ENCODE assay signal across 8 cellular contexts in the genomic region with DNA sequence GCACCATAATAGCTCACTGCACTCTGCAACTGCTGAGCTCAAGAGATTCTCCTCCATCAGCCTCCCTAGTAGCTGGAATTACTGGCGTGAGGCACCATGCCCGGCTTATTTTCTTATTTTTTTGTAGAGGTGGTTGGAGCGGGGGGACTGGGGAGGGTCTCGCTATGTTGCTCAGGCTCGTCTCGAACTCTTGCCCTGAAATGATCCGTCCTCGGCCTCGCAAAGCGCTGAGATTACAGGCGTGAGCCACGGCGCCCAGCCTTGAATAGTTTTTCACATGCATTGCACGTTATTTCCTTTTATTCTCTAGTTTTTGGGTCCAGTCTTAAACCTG. TPM values are rescaled to one million over a fixed set of nuclear protein-coding genes. Genes with fewer than 3 reads are reported as not detected.
DNase-seq lines count a peak whose midpoint lies in the region; ATAC-seq and TF ChIP-seq lines count a peak whose summit lies in the region.

No MANE protein-coding gene starts in this region.

- no peaks in the 10 kb centered on the region for H4K20me1 ChIP-seq in SU-DHL-6 (ENCODE audit: low read depth, low read length)

- H3K4me3 ChIP-seq in SU-DHL-6 (ENCODE audit: insufficient read depth, low read length, poor library complexity, severe bottlenecking) = peak overlapping the region; percentile 50
- H3K4me3 ChIP-seq in fibroblast of the aortic adventitia (ENCODE audit: low read depth, low read length) = peak overlapping the region; percentile 49
- peak overlapping the region; percentile 98 for H3K4me3 ChIP-seq in skeletal muscle cell (ENCODE audit: low read depth, low read length)

- peaks cover 21% of the 10 kb centered on the region for H3K79me2 ChIP-seq in SU-DHL-6 (ENCODE audit: insufficient read depth, low read length)

- no peaks in the 10 kb centered on the region for H3K36me3 ChIP-seq in SU-DHL-6 (ENCODE audit: low read length)

- DNase-seq in fibroblast of the aortic adventitia (ENCODE audit: low read depth) = no peak
- no peak for DNase-seq in skeletal muscle cell (ENCODE audit: low read depth)
- DNase-seq in DMS114 treated with DMSO at 0.1 percent for 48 hours (lab: John Stamatoyannopoulos, UW; ENCODE audit: unreplicated experiment) = no peak
- DNase-seq in NCI-H1930 (lab: John Stamatoyannopoulos, UW) = no peak
- DNase-seq in NAMALWA (ENCODE audit: low spot score) = no peak

- TF ChIP-seq CTCF in SU-DHL-6 (IDR thresholded peaks at IDR 0.05; ENCODE audit: insufficient read depth, low read length, poor library complexity, severe bottlenecking) (no peak), fibroblast of the aortic adventitia (IDR thresholded peaks at IDR 0.05; ENCODE audit: insufficient read depth, low read length) (no peak)

- peak overlapping the region; percentile 71 for H3K4me2 ChIP-seq in SU-DHL-6 (ENCODE audit: low read depth, low read length, poor library complexity, severe bottlenecking)

- H3F3A ChIP-seq in SU-DHL-6 (ENCODE audit: insufficient read depth) = peaks cover 24% of the 10 kb centered on the region

- H3K9ac ChIP-seq in SU-DHL-6 (ENCODE audit: low read length) = peak overlapping the region; percentile 61

- no peaks in the 10 kb centered on the region for H3K9me3 ChIP-seq in SU-DHL-6 (ENCODE audit: insufficient read depth, low read length)

- ATAC-seq in GM18511 (IDR thresholded peaks at IDR 0.05; ENCODE audit: unreplicated experiment) = peak; percentile 14
- ATAC-seq in GM19397 (IDR thresholded peaks at IDR 0.05; ENCODE audit: unreplicated experiment) = no peak

- H3K9me2 ChIP-seq in SU-DHL-6 (replicated peaks; ENCODE audit: insufficient read depth, low read length) = no peaks in the 10 kb centered on the region

- no peaks in the 10 kb centered on the region for H3K27me3 ChIP-seq in SU-DHL-6 (ENCODE audit: low read length)

- H3K27ac ChIP-seq in SU-DHL-6 (ENCODE audit: low read depth, low read length) = peak overlapping the region; percentile 57

- H2AFZ ChIP-seq in SU-DHL-6 (ENCODE audit: low read depth, low read length, severe bottlenecking) = peak overlapping the region; percentile 72

RNA-seq across cellular contexts. Expression of a gene that starts 0.5 kb away (rescaled TPM):
- total RNA-seq in fibroblast of the aortic adventitia (ENCODE audit: low replicate concordance) = 82.2 and 316 TPM in 2 replicates

RNA-seq across cellular contexts. Expression of a gene that starts 10.3 kb away (rescaled TPM):
- 3.5 and 10.0 TPM in 2 replicates for total RNA-seq in fibroblast of the aortic adventitia (ENCODE audit: low replicate concordance)

RNA-seq across cellular contexts. Expression of a gene that starts 20.2 kb away (rescaled TPM):
- total RNA-seq in fibroblast of the aortic adventitia (ENCODE audit: low replicate concordance) = 4.0 and 9.8 TPM in 2 replicates

RNA-seq across cellular contexts. Expression of a gene that starts 21.4 kb away (rescaled TPM):
- 1.9 and 4.2 TPM in 2 replicates for total RNA-seq in fibroblast of the aortic adventitia (ENCODE audit: low replicate concordance)

RNA-seq across cellular contexts. Expression of a gene that starts 28.8 kb away (rescaled TPM):
- 25.4 and 54.5 TPM in 2 replicates for total RNA-seq in fibroblast of the aortic adventitia (ENCODE audit: low replicate concordance)
